Comparison of ENCODE assay signal across 1 cellular context in genomic region chr10:77594171-77594783, GRCh38.
TF ChIP-seq lines count a peak whose summit lies in the region.

No MANE protein-coding gene starts in this region.

TF ChIP-seq in A549, 52 proteins besides CTCF, POLR2A, EP300 and RAD21:
- no peak for TF ChIP-seq POLR2AphosphoS2 (conservative IDR thresholded peaks at IDR 0.05; ENCODE audit: low read length)
- TF ChIP-seq NPAS2 (CRISPR knock-in tag; IDR thresholded peaks at IDR 0.05; ENCODE audit: borderline replicate concordance), result no peak
- TF ChIP-seq EHMT2 (IDR thresholded peaks at IDR 0.05; ENCODE audit: low read depth), result no peak
